Comparison of ENCODE assay signal across 1 cellular context in the genomic region with DNA sequence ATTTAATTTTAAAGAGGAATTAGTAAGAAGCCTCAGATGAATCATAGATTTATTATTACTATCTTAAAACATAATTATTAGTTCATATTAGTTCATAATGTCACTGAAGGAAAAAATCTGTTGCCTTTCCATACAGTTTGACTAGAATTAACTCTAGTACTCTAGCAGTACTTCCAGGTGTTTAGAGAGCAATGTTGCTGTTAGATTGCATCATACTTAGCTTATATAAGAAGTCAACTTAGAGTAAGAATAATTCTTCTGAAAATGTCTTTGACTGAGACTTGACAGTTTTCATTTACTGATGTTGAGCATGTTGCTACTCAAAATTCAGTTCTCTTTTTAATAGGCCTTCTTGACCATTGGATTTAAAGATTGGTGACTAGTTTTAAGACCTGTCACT.
A peak's percentile ranks its signal among the peaks of the same experiment; 100 is the strongest.
TF ChIP-seq lines count a peak whose summit lies in the region.

No MANE protein-coding gene starts in this region.

TF ChIP-seq in K562, 482 proteins besides CTCF, POLR2A, EP300 and RAD21 (continued from another document and continues in another):
- TF ChIP-seq, protein P1, sequence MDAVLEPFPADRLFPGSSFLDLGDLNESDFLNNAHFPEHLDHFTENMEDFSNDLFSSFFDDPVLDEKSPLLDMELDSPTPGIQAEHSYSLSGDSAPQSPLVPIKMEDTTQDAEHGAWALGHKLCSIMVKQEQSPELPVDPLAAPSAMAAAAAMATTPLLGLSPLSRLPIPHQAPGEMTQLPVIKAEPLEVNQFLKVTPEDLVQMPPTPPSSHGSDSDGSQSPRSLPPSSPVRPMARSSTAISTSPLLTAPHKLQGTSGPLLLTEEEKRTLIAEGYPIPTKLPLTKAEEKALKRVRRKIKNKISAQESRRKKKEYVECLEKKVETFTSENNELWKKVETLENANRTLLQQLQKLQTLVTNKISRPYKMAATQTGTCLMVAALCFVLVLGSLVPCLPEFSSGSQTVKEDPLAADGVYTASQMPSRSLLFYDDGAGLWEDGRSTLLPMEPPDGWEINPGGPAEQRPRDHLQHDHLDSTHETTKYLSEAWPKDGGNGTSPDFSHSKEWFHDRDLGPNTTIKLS (IDR thresholded peaks at IDR 0.05; ENCODE audit: borderline replicate concordance, low read depth), result no peak
- TF ChIP-seq MCM3 (IDR thresholded peaks at IDR 0.05), result no peak
- TF ChIP-seq ZMIZ1 (IDR thresholded peaks at IDR 0.05; ENCODE audit: low read depth in 2 of 2, low read length in 2 of 2), result no peak
- TF ChIP-seq, protein P2, sequence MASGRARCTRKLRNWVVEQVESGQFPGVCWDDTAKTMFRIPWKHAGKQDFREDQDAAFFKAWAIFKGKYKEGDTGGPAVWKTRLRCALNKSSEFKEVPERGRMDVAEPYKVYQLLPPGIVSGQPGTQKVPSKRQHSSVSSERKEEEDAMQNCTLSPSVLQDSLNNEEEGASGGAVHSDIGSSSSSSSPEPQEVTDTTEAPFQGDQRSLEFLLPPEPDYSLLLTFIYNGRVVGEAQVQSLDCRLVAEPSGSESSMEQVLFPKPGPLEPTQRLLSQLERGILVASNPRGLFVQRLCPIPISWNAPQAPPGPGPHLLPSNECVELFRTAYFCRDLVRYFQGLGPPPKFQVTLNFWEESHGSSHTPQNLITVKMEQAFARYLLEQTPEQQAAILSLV (tag; IDR thresholded peaks at IDR 0.05), result peak; percentile 89
- TF ChIP-seq FOXJ2 (tag; IDR thresholded peaks at IDR 0.05), result peak; percentile 56; the same call in 1 of the 2 replicates
- no peak for TF ChIP-seq SIRT6 (IDR thresholded peaks at IDR 0.05; ENCODE audit: low read depth, low read length)
- TF ChIP-seq PTTG1 (tag; IDR thresholded peaks at IDR 0.05; ENCODE audit: low read depth), result no peak
- TF ChIP-seq ZNF212 (CRISPR knock-in tag; IDR thresholded peaks at IDR 0.05), result no peak
- no peak for TF ChIP-seq PCBP2 (IDR thresholded peaks at IDR 0.05; ENCODE audit: low read depth, low read length, poor library complexity, severe bottlenecking)
- TF ChIP-seq NFRKB (IDR thresholded peaks at IDR 0.05; ENCODE audit: low read depth), result peak; percentile 21; the same call in 1 of the 2 replicates
- TF ChIP-seq, protein P3, sequence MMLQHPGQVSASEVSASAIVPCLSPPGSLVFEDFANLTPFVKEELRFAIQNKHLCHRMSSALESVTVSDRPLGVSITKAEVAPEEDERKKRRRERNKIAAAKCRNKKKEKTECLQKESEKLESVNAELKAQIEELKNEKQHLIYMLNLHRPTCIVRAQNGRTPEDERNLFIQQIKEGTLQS (IDR thresholded peaks at IDR 0.05), result peak; percentile 96
- TF ChIP-seq, protein P3 (CRISPR knock-in tag; conservative IDR thresholded peaks at IDR 0.05), result no peak
- TF ChIP-seq ZFP91 (CRISPR knock-in tag; IDR thresholded peaks at IDR 0.05), result no peak
- no peak for TF ChIP-seq PURB (CRISPR knock-in tag; IDR thresholded peaks at IDR 0.05; ENCODE audit: low read depth)
- TF ChIP-seq MAFG (tag; conservative IDR thresholded peaks at IDR 0.05), result no peak
- TF ChIP-seq TRIM24 (IDR thresholded peaks at IDR 0.05), result peak; percentile 87 to 90
- TF ChIP-seq ZNF766 (CRISPR knock-in tag; conservative IDR thresholded peaks at IDR 0.05), result peak; percentile 50; the same call in 1 of the 2 replicates
- TF ChIP-seq ZNF592 (IDR thresholded peaks at IDR 0.05), result 0 out of 2 replicates have a peak, but pooled peaks have one; percentile 53
- TF ChIP-seq NCOA2 (IDR thresholded peaks at IDR 0.05; ENCODE audit: partially characterized antibody in 2 of 2), result no peak
- no peak for TF ChIP-seq PRMT5 (CRISPR knock-in tag; IDR thresholded peaks at IDR 0.05)
- TF ChIP-seq CXXC5 (CRISPR knock-in tag; IDR thresholded peaks at IDR 0.05), result 0 out of 2 replicates have a peak, but pooled peaks have one; percentile 8
- no peak for TF ChIP-seq RBM34 (IDR thresholded peaks at IDR 0.05; ENCODE audit: borderline replicate concordance, insufficient read depth, low read length)
- TF ChIP-seq, protein P4, sequence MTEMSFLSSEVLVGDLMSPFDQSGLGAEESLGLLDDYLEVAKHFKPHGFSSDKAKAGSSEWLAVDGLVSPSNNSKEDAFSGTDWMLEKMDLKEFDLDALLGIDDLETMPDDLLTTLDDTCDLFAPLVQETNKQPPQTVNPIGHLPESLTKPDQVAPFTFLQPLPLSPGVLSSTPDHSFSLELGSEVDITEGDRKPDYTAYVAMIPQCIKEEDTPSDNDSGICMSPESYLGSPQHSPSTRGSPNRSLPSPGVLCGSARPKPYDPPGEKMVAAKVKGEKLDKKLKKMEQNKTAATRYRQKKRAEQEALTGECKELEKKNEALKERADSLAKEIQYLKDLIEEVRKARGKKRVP (CRISPR knock-in tag; IDR thresholded peaks at IDR 0.05), result peak; percentile 94
- no peak for TF ChIP-seq CBX8 (IDR thresholded peaks at IDR 0.05; ENCODE audit: borderline replicate concordance, extremely low read depth, low read depth, low read length, poor library complexity, severe bottlenecking)
- TF ChIP-seq POLR2H (tag; IDR thresholded peaks at IDR 0.05; ENCODE audit: low read depth), result peak; percentile 50
- TF ChIP-seq NCOA1 (IDR thresholded peaks at IDR 0.05; ENCODE audit: low read depth), result no peak
- TF ChIP-seq DMBX1 (CRISPR knock-in tag; IDR thresholded peaks at IDR 0.05; ENCODE audit: borderline replicate concordance), result peak; percentile 46; the same call in 1 of the 2 replicates
- TF ChIP-seq, protein P5, sequence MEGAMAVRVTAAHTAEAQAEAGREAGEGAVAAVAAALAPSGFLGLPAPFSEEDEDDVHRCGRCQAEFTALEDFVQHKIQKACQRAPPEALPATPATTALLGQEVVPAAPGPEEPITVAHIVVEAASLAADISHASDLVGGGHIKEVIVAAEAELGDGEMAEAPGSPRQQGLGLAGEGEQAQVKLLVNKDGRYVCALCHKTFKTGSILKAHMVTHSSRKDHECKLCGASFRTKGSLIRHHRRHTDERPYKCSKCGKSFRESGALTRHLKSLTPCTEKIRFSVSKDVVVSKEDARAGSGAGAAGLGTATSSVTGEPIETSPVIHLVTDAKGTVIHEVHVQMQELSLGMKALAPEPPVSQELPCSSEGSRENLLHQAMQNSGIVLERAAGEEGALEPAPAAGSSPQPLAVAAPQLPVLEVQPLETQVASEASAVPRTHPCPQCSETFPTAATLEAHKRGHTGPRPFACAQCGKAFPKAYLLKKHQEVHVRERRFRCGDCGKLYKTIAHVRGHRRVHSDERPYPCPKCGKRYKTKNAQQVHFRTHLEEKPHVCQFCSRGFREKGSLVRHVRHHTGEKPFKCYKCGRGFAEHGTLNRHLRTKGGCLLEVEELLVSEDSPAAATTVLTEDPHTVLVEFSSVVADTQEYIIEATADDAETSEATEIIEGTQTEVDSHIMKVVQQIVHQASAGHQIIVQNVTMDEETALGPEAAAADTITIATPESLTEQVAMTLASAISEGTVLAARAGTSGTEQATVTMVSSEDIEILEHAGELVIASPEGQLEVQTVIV (CRISPR knock-in tag; IDR thresholded peaks at IDR 0.05; ENCODE audit: borderline replicate concordance), result no peak
- TF ChIP-seq ARID2 (IDR thresholded peaks at IDR 0.05), result no peak
- TF ChIP-seq, protein P6, sequence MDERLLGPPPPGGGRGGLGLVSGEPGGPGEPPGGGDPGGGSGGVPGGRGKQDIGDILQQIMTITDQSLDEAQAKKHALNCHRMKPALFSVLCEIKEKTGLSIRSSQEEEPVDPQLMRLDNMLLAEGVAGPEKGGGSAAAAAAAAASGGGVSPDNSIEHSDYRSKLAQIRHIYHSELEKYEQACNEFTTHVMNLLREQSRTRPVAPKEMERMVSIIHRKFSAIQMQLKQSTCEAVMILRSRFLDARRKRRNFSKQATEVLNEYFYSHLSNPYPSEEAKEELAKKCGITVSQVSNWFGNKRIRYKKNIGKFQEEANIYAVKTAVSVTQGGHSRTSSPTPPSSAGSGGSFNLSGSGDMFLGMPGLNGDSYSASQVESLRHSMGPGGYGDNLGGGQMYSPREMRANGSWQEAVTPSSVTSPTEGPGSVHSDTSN (CRISPR knock-in tag; IDR thresholded peaks at IDR 0.05; ENCODE audit: low read depth), result no peak
- TF ChIP-seq, protein P6 (tag; conservative IDR thresholded peaks at IDR 0.05; ENCODE audit: low read depth), result 0 out of 2 replicates have a peak, but pooled peaks have one; percentile 7
- TF ChIP-seq, protein P7, sequence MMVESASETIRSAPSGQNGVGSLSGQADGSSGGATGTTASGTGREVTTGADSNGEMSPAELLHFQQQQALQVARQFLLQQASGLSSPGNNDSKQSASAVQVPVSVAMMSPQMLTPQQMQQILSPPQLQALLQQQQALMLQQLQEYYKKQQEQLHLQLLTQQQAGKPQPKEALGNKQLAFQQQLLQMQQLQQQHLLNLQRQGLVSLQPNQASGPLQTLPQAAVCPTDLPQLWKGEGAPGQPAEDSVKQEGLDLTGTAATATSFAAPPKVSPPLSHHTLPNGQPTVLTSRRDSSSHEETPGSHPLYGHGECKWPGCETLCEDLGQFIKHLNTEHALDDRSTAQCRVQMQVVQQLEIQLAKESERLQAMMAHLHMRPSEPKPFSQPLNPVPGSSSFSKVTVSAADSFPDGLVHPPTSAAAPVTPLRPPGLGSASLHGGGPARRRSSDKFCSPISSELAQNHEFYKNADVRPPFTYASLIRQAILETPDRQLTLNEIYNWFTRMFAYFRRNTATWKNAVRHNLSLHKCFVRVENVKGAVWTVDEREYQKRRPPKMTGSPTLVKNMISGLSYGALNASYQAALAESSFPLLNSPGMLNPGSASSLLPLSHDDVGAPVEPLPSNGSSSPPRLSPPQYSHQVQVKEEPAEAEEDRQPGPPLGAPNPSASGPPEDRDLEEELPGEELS (CRISPR knock-in tag; IDR thresholded peaks at IDR 0.05; ENCODE audit: borderline replicate concordance), result no peak
